8 cellular contexts compared by ENCODE assay signal in genomic region chr4:170089743-170090666, GRCh38. TPM values are rescaled to one million over a fixed set of nuclear protein-coding genes. Genes with fewer than 3 reads are reported as not detected.
DNase-seq lines count a peak whose midpoint lies in the region; ATAC-seq and TF ChIP-seq lines count a peak whose summit lies in the region.

AADAT (minus strand) TSS chr4:170089956; CDS start chr4:170089690, 266 bp downstream.

- peaks cover 10% of the 10 kb centered on the region for H3K4me1 Mint-ChIP-seq in activated T-helper 2 cell treated with anti-CD3 and anti-CD28 coated beads, Interferon-gamma antibody, Interleukin-2, Interleukin-4, amounts not matched to agents 10 μg/mL and 5 μg/mL and 100 μg/mL, durations not matched to agents 14 hours and 24 hours and 36 hours (ENCODE audit: low read depth)
- peaks cover 51% of the 10 kb centered on the region for H3K4me1 Mint-ChIP-seq in nephron progenitor cell

- H3K4me3 ChIP-seq in GM12865 (ENCODE audit: low read depth, low read length) = no peak within 1 kb of the TSS

- H3K4me3 Mint-ChIP-seq in activated T-helper 2 cell treated with anti-CD3 and anti-CD28 coated beads, Interferon-gamma antibody, Interleukin-2, Interleukin-4, amounts not matched to agents 10 μg/mL and 5 μg/mL and 100 μg/mL, durations not matched to agents 14 hours and 24 hours and 36 hours (ENCODE audit: low read depth) = peak within 1 kb of the TSS; percentile 54
- H3K4me3 Mint-ChIP-seq in nephron progenitor cell = peak within 1 kb of the TSS; percentile 95

- TF ChIP-seq CTCF in GM12865 (IDR thresholded peaks at IDR 0.05; ENCODE audit: insufficient read depth, low read depth, low read length, missing control alignments) = peak; percentile 7
- TF ChIP-seq CTCF in nephron progenitor cell (IDR thresholded peaks at IDR 0.05) = peak; percentile 73

- H3K27ac Mint-ChIP-seq in activated T-helper 2 cell treated with anti-CD3 and anti-CD28 coated beads, Interferon-gamma antibody, Interleukin-2, Interleukin-4, amounts not matched to agents 10 μg/mL and 5 μg/mL and 100 μg/mL, durations not matched to agents 14 hours and 24 hours and 36 hours = no peak within 1 kb of the TSS
- H3K27ac Mint-ChIP-seq in nephron progenitor cell = peak within 1 kb of the TSS; percentile 94

- ATAC-seq in HG02973 (IDR thresholded peaks at IDR 0.05; ENCODE audit: unreplicated experiment) (peak; percentile 80), GM19023 (IDR thresholded peaks at IDR 0.05; ENCODE audit: unreplicated experiment) (no peak)

- H3K36me3 Mint-ChIP-seq in activated T-helper 2 cell treated with anti-CD3 and anti-CD28 coated beads, Interferon-gamma antibody, Interleukin-2, Interleukin-4, amounts not matched to agents 10 μg/mL and 5 μg/mL and 100 μg/mL, durations not matched to agents 14 hours and 24 hours and 36 hours (ENCODE audit: low read depth) = no peaks in the 10 kb centered on the region
- H3K36me3 Mint-ChIP-seq in nephron progenitor cell (ENCODE audit: low read depth) = peaks cover 33% of the 10 kb centered on the region

- intact Hi-C loops in activated T-helper 2 cell treated with anti-CD3 and anti-CD28 coated beads, Interferon-gamma antibody, Interleukin-2, Interleukin-4, amounts not matched to agents 10 μg/mL and 5 μg/mL and 100 μg/mL, durations not matched to agents 14 hours and 24 hours and 36 hours (cut with micrococcal nuclease) = loop anchor here (2.0 kb wide), 1 partner anchor 279 kb away; no protein-coding TSS in a partner anchor

- no peaks in the 10 kb centered on the region for H3K9me3 Mint-ChIP-seq in activated T-helper 2 cell treated with anti-CD3 and anti-CD28 coated beads, Interferon-gamma antibody, Interleukin-2, Interleukin-4, amounts not matched to agents 10 μg/mL and 5 μg/mL and 100 μg/mL, durations not matched to agents 14 hours and 24 hours and 36 hours
- H3K9me3 Mint-ChIP-seq in nephron progenitor cell = no peaks in the 10 kb centered on the region

- peaks cover 43% of the 10 kb centered on the region for H3K27me3 Mint-ChIP-seq in activated T-helper 2 cell treated with anti-CD3 and anti-CD28 coated beads, Interferon-gamma antibody, Interleukin-2, Interleukin-4, amounts not matched to agents 10 μg/mL and 5 μg/mL and 100 μg/mL, durations not matched to agents 14 hours and 24 hours and 36 hours (ENCODE audit: low read depth)
- no peaks in the 10 kb centered on the region for H3K27me3 Mint-ChIP-seq in nephron progenitor cell (ENCODE audit: low read depth, poor library complexity)

- peak; percentile 93 for DNase-seq in AG08396 (ENCODE audit: low spot score)
- DNase-seq in GM12865 (ENCODE audit: low read depth) = peak; percentile 3
- peak; percentile 85 for DNase-seq in NCI-H2227 (lab: John Stamatoyannopoulos, UW; ENCODE audit: unreplicated experiment)
- DNase-seq in activated T-helper 2 cell treated with anti-CD3 and anti-CD28 coated beads, Interferon-gamma antibody, Interleukin-2, Interleukin-4, amounts not matched to agents 10 μg/mL and 5 μg/mL and 100 μg/mL, durations not matched to agents 14 hours and 24 hours and 36 hours (ENCODE audit: low spot score) = no peak
- DNase-seq in globus pallidus (ENCODE audit: low spot score) = peak; percentile 82
- peak; percentile 90 for DNase-seq in nephron progenitor cell

RNA-seq across cellular contexts. Expression of gene AADAT, which starts in this region (rescaled TPM):
- total RNA-seq in activated T-helper 2 cell treated with anti-CD3 and anti-CD28 coated beads, Interferon-gamma antibody, Interleukin-2, Interleukin-4, amounts not matched to agents 10 μg/mL and 5 μg/mL and 100 μg/mL, durations not matched to agents 14 hours and 24 hours and 36 hours = not detected in 2 replicates
